Comparison of ENCODE assay signal across 1 cellular context in the genomic region with DNA sequence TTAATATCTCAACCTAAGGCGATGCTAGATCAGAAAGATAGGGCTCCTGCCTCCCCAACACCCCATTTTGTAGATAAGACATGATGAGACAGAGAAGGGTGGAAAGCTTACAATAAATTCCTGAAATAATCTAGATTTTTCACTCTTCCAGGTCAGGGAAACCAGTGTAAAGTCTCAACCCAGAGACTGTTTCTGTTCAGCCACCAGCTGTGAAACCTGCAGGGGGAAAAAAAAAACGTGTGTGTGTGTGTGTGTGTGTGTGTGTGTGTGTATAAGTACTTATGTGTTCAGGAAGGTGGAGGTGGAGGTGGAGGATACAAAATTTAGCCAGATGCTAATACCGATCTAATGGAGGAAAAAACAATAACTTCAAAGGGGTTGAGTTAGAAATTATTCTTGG.
TF ChIP-seq lines count a peak whose summit lies in the region.

No MANE protein-coding gene starts in this region.

TF ChIP-seq in GM23338, 12 proteins besides CTCF, POLR2A, EP300 and RAD21 (continued from another document):
- TF ChIP-seq EZH2 (IDR thresholded peaks at IDR 0.05; ENCODE audit: low read depth, unreplicated experiment) (no peak), NANOG (IDR thresholded peaks at IDR 0.05; ENCODE audit: borderline replicate concordance) (no peak), CREB1 (CRISPR knock-in tag; IDR thresholded peaks at IDR 0.05; ENCODE audit: low read depth) (no peak)
- TF ChIP-seq, protein P1, sequence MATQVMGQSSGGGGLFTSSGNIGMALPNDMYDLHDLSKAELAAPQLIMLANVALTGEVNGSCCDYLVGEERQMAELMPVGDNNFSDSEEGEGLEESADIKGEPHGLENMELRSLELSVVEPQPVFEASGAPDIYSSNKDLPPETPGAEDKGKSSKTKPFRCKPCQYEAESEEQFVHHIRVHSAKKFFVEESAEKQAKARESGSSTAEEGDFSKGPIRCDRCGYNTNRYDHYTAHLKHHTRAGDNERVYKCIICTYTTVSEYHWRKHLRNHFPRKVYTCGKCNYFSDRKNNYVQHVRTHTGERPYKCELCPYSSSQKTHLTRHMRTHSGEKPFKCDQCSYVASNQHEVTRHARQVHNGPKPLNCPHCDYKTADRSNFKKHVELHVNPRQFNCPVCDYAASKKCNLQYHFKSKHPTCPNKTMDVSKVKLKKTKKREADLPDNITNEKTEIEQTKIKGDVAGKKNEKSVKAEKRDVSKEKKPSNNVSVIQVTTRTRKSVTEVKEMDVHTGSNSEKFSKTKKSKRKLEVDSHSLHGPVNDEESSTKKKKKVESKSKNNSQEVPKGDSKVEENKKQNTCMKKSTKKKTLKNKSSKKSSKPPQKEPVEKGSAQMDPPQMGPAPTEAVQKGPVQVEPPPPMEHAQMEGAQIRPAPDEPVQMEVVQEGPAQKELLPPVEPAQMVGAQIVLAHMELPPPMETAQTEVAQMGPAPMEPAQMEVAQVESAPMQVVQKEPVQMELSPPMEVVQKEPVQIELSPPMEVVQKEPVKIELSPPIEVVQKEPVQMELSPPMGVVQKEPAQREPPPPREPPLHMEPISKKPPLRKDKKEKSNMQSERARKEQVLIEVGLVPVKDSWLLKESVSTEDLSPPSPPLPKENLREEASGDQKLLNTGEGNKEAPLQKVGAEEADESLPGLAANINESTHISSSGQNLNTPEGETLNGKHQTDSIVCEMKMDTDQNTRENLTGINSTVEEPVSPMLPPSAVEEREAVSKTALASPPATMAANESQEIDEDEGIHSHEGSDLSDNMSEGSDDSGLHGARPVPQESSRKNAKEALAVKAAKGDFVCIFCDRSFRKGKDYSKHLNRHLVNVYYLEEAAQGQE (IDR thresholded peaks at IDR 0.05; ENCODE audit: unreplicated experiment) = no peak
- TF ChIP-seq, protein P2, sequence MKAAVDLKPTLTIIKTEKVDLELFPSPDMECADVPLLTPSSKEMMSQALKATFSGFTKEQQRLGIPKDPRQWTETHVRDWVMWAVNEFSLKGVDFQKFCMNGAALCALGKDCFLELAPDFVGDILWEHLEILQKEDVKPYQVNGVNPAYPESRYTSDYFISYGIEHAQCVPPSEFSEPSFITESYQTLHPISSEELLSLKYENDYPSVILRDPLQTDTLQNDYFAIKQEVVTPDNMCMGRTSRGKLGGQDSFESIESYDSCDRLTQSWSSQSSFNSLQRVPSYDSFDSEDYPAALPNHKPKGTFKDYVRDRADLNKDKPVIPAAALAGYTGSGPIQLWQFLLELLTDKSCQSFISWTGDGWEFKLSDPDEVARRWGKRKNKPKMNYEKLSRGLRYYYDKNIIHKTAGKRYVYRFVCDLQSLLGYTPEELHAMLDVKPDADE (IDR thresholded peaks at IDR 0.05) = no peak
TF ChIP-seq in GM23338: peak in this region for 0.
